7 cellular contexts compared by ENCODE assay signal in genomic region chr12:111598637-111599458, GRCh38. TPM values are rescaled to one million over a fixed set of nuclear protein-coding genes. Genes with fewer than 3 reads are reported as not detected.
DNase-seq lines count a peak whose midpoint lies in the region; ATAC-seq and TF ChIP-seq lines count a peak whose summit lies in the region.

Gene ATXN2, minus strand, starts transcription at chr12:111599315. Its CDS starts 281 bp downstream, at chr12:111599034.

- peak; percentile 53 for ATAC-seq in GM18505 (IDR thresholded peaks at IDR 0.05; ENCODE audit: unreplicated experiment)
- peak; percentile 43 for ATAC-seq in HG02763 (IDR thresholded peaks at IDR 0.05; ENCODE audit: unreplicated experiment)

- TF ChIP-seq CTCF in lower leg skin (IDR thresholded peaks at IDR 0.05) = no peak

- TF ChIP-seq POLR2A in GM18505 (IDR thresholded peaks at IDR 0.05; ENCODE audit: borderline replicate concordance, extremely low read depth, insufficient read depth, insufficient read length) = no peak
- no peak for TF ChIP-seq POLR2A in lower leg skin (IDR thresholded peaks at IDR 0.05)

- intact Hi-C loops in lower leg skin (cut with DNase I; ENCODE audit: low total_unique reads) = no loop called here

- peak within 1 kb of the TSS; percentile 81 for H3K4me3 ChIP-seq in lower leg skin (ENCODE audit: low read depth, poor library complexity, severe bottlenecking)

- WGBS in lower leg skin, 2 donors = 0 to 2% methylated on average over 16 to 33 of the region's 120 CpGs

- DNase-seq in NCI-H2107 (lab: John Stamatoyannopoulos, UW) (peak; percentile 89), dermis blood vessel endothelial cell (peak; percentile 68), lower leg skin (ENCODE audit: low spot score in 2 of 2) (peak; percentile 30 to 92)
- peak; percentile 35 to 56 for DNase-seq in activated CD4-positive, alpha-beta T cell treated with anti-CD3 and anti-CD28 coated beads for 24 hours (ENCODE audit: low read depth in 2 of 2)
- peak; percentile 53 to 65 for DNase-seq in stimulated activated CD4-positive, alpha-beta T cell treated with anti-CD3 and anti-CD28 coated beads, Interleukin-4, amount 100 ng/mL, for 48 hours (ENCODE audit: low read depth in 2 of 2)

RNA-seq across cellular contexts. Expression of gene ATXN2, which starts in this region (rescaled TPM):
- 32.0 and 37.3 TPM in 2 replicates for total RNA-seq in dermis blood vessel endothelial cell
- total RNA-seq in lower leg skin = 10 to 100 TPM; 20.3 to 42.9 (median 25.9) TPM

Comparison
In these comparisons a context has a peak if more than half of its experiments do, and no peak if none do; other contexts are left out.
1. Peak in every context shown above with its lines: DNase-seq, ATAC-seq and H3K4me3 ChIP-seq.